Comparison of ENCODE assay signal across 8 cellular contexts in genomic region chr13:50123515-50123861, GRCh38.
A peak's percentile ranks its signal among the peaks of the same experiment; 100 is the strongest.
DNase-seq lines count a peak whose midpoint lies in the region; ATAC-seq and TF ChIP-seq lines count a peak whose summit lies in the region.

No MANE protein-coding gene starts in this region.

- no peaks in the 10 kb centered on the region for H3K36me3 ChIP-seq in OCI-LY3 (replicated peaks; ENCODE audit: low read depth, low read length)
- H3K36me3 ChIP-seq in esophagus (ENCODE audit: control insufficient read depth in 2 of 2, insufficient read depth in 2 of 2, low read length in 1 of 2), result no peaks in the 10 kb centered on the region

- peak overlapping the region; percentile 87 for H3K9ac ChIP-seq in OCI-LY3 (ENCODE audit: low read length)

- DNase-seq in GM12864 (ENCODE audit: low read depth) (no peak), progenitor cell of endocrine pancreas (ENCODE audit: low spot score, unreplicated experiment) (no peak), NCI-H748 treated with DMSO at 0.1 percent for 48 hours (lab: John Stamatoyannopoulos, UW) (no peak), NAMALWA (ENCODE audit: low spot score) (no peak), GOT3 (lab: John Stamatoyannopoulos, UW) (no peak)

- peak overlapping the region; percentile 88 for H3K4me2 ChIP-seq in OCI-LY3 (ENCODE audit: low read length)

- H3K4me1 ChIP-seq in OCI-LY3 (ENCODE audit: low read length) (peaks cover 55% of the 10 kb centered on the region), esophagus (ENCODE audit: control insufficient read depth in 2 of 2, insufficient read depth in 2 of 2, low read length in 1 of 2) (peaks cover 0 to 7% of the 10 kb centered on the region in 2 donors)

- H3K9me3 ChIP-seq in OCI-LY3 (ENCODE audit: insufficient read depth, low read length) (no peaks in the 10 kb centered on the region), esophagus (ENCODE audit: control insufficient read depth in 2 of 2, insufficient read depth in 1 of 2, low read depth in 1 of 2, low read length in 1 of 2) (no peaks in the 10 kb centered on the region)

- H3K27me3 ChIP-seq in OCI-LY3 (ENCODE audit: low read depth, low read length) (0 out of 2 replicates have a peak, but pooled peaks cover 9% of the 10 kb centered on the region), esophagus (ENCODE audit: control insufficient read depth in 1 of 2, insufficient read depth in 2 of 2, low read length in 2 of 2) (no peaks in the 10 kb centered on the region)

- H3K27ac Mint-ChIP-seq in progenitor cell of endocrine pancreas, result peak overlapping the region; percentile 91

- H3K36me3 Mint-ChIP-seq in progenitor cell of endocrine pancreas (ENCODE audit: insufficient read depth), result peaks cover 4% of the 10 kb centered on the region

- H3K27ac ChIP-seq in OCI-LY3 (ENCODE audit: low read length), result peak overlapping the region; percentile 64
- peak overlapping the region; percentile 98 to 99 for H3K27ac ChIP-seq in esophagus (ENCODE audit: low read depth in 2 of 2, low read length in 1 of 2)

- peaks cover 40% of the 10 kb centered on the region for H3K27me3 Mint-ChIP-seq in progenitor cell of endocrine pancreas

- peaks cover 30% of the 10 kb centered on the region for H3K4me1 Mint-ChIP-seq in progenitor cell of endocrine pancreas (ENCODE audit: low read depth)

- no peak for ATAC-seq in HG03095 (IDR thresholded peaks at IDR 0.05; ENCODE audit: unreplicated experiment)

- no peak overlapping the region; the same call in 1 of the 2 replicates for H2AFZ ChIP-seq in OCI-LY3 (ENCODE audit: low read depth, low read length)

- H4K20me1 ChIP-seq in OCI-LY3 (ENCODE audit: insufficient read depth, low read length), result 0 out of 2 replicates have a peak, but pooled peaks cover 6% of the 10 kb centered on the region

- no peak for TF ChIP-seq CTCF in GM12864 (IDR thresholded peaks at IDR 0.05; ENCODE audit: low read depth, low read length, missing control alignments)
- no peak for TF ChIP-seq CTCF in OCI-LY3 (IDR thresholded peaks at IDR 0.05; ENCODE audit: low read depth, low read length)
- no peak for TF ChIP-seq CTCF in progenitor cell of endocrine pancreas (IDR thresholded peaks at IDR 0.05; ENCODE audit: unreplicated experiment)

- H3K4me3 ChIP-seq in GM12864 (ENCODE audit: low read depth, low read length) (peak overlapping the region; percentile 84), OCI-LY3 (ENCODE audit: low read length) (peak overlapping the region; percentile 85), esophagus (ENCODE audit: low read depth in 1 of 2, low read length in 2 of 2) (peak overlapping the region; percentile 68 to 86)

- H3K4me3 Mint-ChIP-seq in progenitor cell of endocrine pancreas (ENCODE audit: low read depth), result peak overlapping the region; percentile 87

- 7% methylated on average over 13 of the region's 13 CpGs for WGBS in esophagus, 2 donors

- peaks cover 17% of the 10 kb centered on the region for H3K79me2 ChIP-seq in OCI-LY3 (ENCODE audit: low read length)

- H3K9me3 Mint-ChIP-seq in progenitor cell of endocrine pancreas (ENCODE audit: low read depth), result no peaks in the 10 kb centered on the region
